ENCODE assay signal across 8 cellular contexts in the genomic region with DNA sequence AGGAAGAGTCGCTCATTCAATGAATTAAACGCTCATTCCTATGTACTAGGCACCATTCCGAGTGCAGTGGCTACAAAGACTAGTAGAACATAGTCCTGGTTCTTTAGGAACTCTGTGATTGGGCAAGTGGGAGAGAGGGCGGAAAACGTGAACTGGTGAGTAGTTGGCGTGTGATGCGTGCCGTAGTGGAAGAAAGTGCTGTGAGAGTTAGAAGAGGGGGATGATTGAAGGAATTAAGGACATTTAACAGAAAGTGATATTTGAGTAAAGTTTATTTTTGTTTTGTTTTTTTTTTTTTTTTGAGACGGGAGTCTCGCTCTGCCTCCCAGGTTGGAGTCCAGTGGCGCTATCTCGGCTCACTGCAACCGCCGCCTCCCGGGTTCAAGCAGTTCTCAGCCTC. TPM values are rescaled to one million over a fixed set of nuclear protein-coding genes. Genes with fewer than 3 reads are reported as not detected.
A peak's percentile ranks its signal among the peaks of the same experiment; 100 is the strongest.
DNase-seq lines count a peak whose midpoint lies in the region; ATAC-seq and TF ChIP-seq lines count a peak whose summit lies in the region.

No MANE protein-coding gene starts in this region.

- H3K36me3 Mint-ChIP-seq in central memory CD8-positive, alpha-beta T cell (ENCODE audit: insufficient read depth): peaks cover 9% of the 10 kb centered on the region

- H3K27me3 ChIP-seq in cardiac muscle cell: peaks cover 29% of the 10 kb centered on the region
- no peaks in the 10 kb centered on the region for H3K27me3 ChIP-seq in mesendoderm (ENCODE audit: insufficient read depth, low read length, poor library complexity)
- no peaks in the 10 kb centered on the region for H3K27me3 ChIP-seq in testis

- H2BK5ac ChIP-seq in mesendoderm (ENCODE audit: low read length): no peak overlapping the region

- H3K9ac ChIP-seq in mesendoderm (ENCODE audit: low read length): peak overlapping the region; percentile 64

- H3K36me3 ChIP-seq in cardiac muscle cell (no peaks in the 10 kb centered on the region), mesendoderm (ENCODE audit: control insufficient read depth, insufficient read depth, low read length) (no peaks in the 10 kb centered on the region), testis (ENCODE audit: low read depth, missing control alignments) (no peaks in the 10 kb centered on the region)

- ATAC-seq in Right ventricle myocardium inferior: no peak
- ATAC-seq in SK-N-SH treated with all-trans-retinoic acid at 6 μM for 48 hours: peak; percentile 68
- ATAC-seq in central memory CD8-positive, alpha-beta T cell (replicated peaks; ENCODE audit: extremely low read depth, poor library complexity, severe bottlenecking): peak; percentile 35
- ATAC-seq in GM18517 (IDR thresholded peaks at IDR 0.05; ENCODE audit: unreplicated experiment): no peak

- H3K4me3 Mint-ChIP-seq in central memory CD8-positive, alpha-beta T cell: peak overlapping the region; percentile 79

- peak overlapping the region; percentile 92 for H3K56ac ChIP-seq in mesendoderm (ENCODE audit: low read length)

- intact Hi-C loops in Right ventricle myocardium inferior (cut with DNase I) (no loop called here), testis (cut with DNase I; ENCODE audit: low total_unique reads) (no loop called here)

- H3K27ac ChIP-seq in cardiac muscle cell (peak overlapping the region; percentile 88), mesendoderm (ENCODE audit: low read depth, low read length) (no peak overlapping the region), testis (peak overlapping the region in 1 of 2 donors; percentile 79)

- no peak overlapping the region for H2AK5ac ChIP-seq in mesendoderm (ENCODE audit: low read length)

- H3K27me3 Mint-ChIP-seq in central memory CD8-positive, alpha-beta T cell: no peaks in the 10 kb centered on the region

- H3K4me1 Mint-ChIP-seq in central memory CD8-positive, alpha-beta T cell: peaks cover 29% of the 10 kb centered on the region

- H3K4me3 ChIP-seq in cardiac muscle cell: peak overlapping the region; percentile 65
- peak overlapping the region; percentile 57 for H3K4me3 ChIP-seq in mesendoderm (ENCODE audit: low read length)
- peak overlapping the region; percentile 73 to 86 for H3K4me3 ChIP-seq in testis

- H3K4me2 ChIP-seq in mesendoderm (ENCODE audit: low read length): peak overlapping the region; percentile 18

- TF ChIP-seq CTCF in cardiac muscle cell (IDR thresholded peaks at IDR 0.05; ENCODE audit: low read depth, low read length): no peak
- no peak for TF ChIP-seq CTCF in testis (IDR thresholded peaks at IDR 0.05)

- no peak overlapping the region for H3K18ac ChIP-seq in mesendoderm (ENCODE audit: low read length)

- H3K4me1 ChIP-seq in cardiac muscle cell (ENCODE audit: low read depth) (peaks cover 9% of the 10 kb centered on the region), mesendoderm (ENCODE audit: control insufficient read depth, low read depth, low read length) (no peaks in the 10 kb centered on the region), testis (peaks cover 10% of the 10 kb centered on the region)

- H3K79me1 ChIP-seq in mesendoderm (ENCODE audit: low read length): peaks cover 6% of the 10 kb centered on the region

- H3K23ac ChIP-seq in mesendoderm (ENCODE audit: low read length): no peak overlapping the region

- peaks cover 18% of the 10 kb centered on the region for H3K79me2 ChIP-seq in mesendoderm (ENCODE audit: control insufficient read depth, insufficient read depth, low read length)

- no peak for TF ChIP-seq POLR2A in testis (IDR thresholded peaks at IDR 0.05)

- H3K9me3 ChIP-seq in cardiac muscle cell (ENCODE audit: low read depth) (no peaks in the 10 kb centered on the region), testis (no peaks in the 10 kb centered on the region)

- no peaks in the 10 kb centered on the region for H3K9me3 Mint-ChIP-seq in central memory CD8-positive, alpha-beta T cell

- no peak overlapping the region for H4K8ac ChIP-seq in mesendoderm (ENCODE audit: low read depth, low read length)

- WGBS in mesendoderm (ENCODE audit: extremely low coverage, insufficient coverage, low lambda C conversion rate): no CpG with 5 or more reads among the region's 15 CpGs
- 13 to 18% methylated on average over 15 of the region's 15 CpGs for WGBS in testis, 2 donors

- H3K27ac Mint-ChIP-seq in central memory CD8-positive, alpha-beta T cell (ENCODE audit: low read depth): peak overlapping the region; percentile 97

- no peak overlapping the region for H2BK120ac ChIP-seq in mesendoderm (ENCODE audit: low read depth, low read length)

- DNase-seq in cardiac muscle cell (ENCODE audit: low read depth in 1 of 2, low spot score in 1 of 2): peak in 1 of 2 donors; percentile 56
- DNase-seq in Right ventricle myocardium inferior (ENCODE audit: missing footprints): no peak
- DNase-seq in central memory CD8-positive, alpha-beta T cell (ENCODE audit: low spot score in 2 of 2): no peak
- DNase-seq in mesendoderm: peak; percentile 48
- peak; percentile 36 for DNase-seq in testis
- DNase-seq in COLO668 (lab: John Stamatoyannopoulos, UW; ENCODE audit: unreplicated experiment): no peak

- no peak overlapping the region for H4K5ac ChIP-seq in mesendoderm (ENCODE audit: low read length)

- no peak overlapping the region for H3K4ac ChIP-seq in mesendoderm (ENCODE audit: low read depth, low read length)

- no peak overlapping the region for H2BK15ac ChIP-seq in mesendoderm (replicated peaks; ENCODE audit: low read depth)

TF ChIP-seq in SK-N-SH treated with all-trans-retinoic acid at 6 μM for 48 hours, 23 proteins besides CTCF, POLR2A, EP300 and RAD21 (continues in another document):
- TF ChIP-seq RARB (CRISPR knock-in tag; IDR thresholded peaks at IDR 0.05): no peak
- TF ChIP-seq, protein P1, sequence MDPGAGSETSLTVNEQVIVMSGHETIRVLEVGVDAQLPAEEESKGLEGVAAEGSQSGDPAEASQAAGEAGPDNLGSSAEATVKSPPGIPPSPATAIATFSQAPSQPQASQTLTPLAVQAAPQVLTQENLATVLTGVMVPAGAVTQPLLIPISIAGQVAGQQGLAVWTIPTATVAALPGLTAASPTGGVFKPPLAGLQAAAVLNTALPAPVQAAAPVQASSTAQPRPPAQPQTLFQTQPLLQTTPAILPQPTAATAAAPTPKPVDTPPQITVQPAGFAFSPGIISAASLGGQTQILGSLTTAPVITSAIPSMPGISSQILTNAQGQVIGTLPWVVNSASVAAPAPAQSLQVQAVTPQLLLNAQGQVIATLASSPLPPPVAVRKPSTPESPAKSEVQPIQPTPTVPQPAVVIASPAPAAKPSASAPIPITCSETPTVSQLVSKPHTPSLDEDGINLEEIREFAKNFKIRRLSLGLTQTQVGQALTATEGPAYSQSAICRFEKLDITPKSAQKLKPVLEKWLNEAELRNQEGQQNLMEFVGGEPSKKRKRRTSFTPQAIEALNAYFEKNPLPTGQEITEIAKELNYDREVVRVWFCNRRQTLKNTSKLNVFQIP (CRISPR knock-in tag; IDR thresholded peaks at IDR 0.05; ENCODE audit: borderline replicate concordance, low read depth): no peak
- TF ChIP-seq ISL1 (CRISPR knock-in tag; IDR thresholded peaks at IDR 0.05): no peak
- no peak for TF ChIP-seq PATZ1 (CRISPR knock-in tag; IDR thresholded peaks at IDR 0.05; ENCODE audit: borderline replicate concordance)

RNA-seq across cellular contexts. Expression of gene SLFN14, which starts 7.9 kb away (rescaled TPM):
- total RNA-seq in cardiac muscle cell (0.07 and 0.21 TPM in 2 replicates), Right ventricle myocardium inferior (not detected), testis (under 1 TPM; 0.37 to 0.55 TPM)
- polyA plus RNA-seq in cardiac muscle cell (0.12 and 0.89 TPM in 2 replicates), testis (ENCODE audit: insufficient read depth, low read depth, low replicate concordance) (0.30 TPM)
- polyA plus RNA-seq in mesendoderm (2013, experiment 1 of 2): not detected
- polyA plus RNA-seq in mesendoderm (2013, experiment 2 of 2): not detected

RNA-seq across cellular contexts. Expression of gene PEX12, which starts 9.8 kb away (rescaled TPM):
- 8.3 and 8.6 TPM in 2 replicates for total RNA-seq in cardiac muscle cell
- 6.1 and 9.7 TPM in 2 replicates for polyA plus RNA-seq in cardiac muscle cell
- total RNA-seq in Right ventricle myocardium inferior: 7.0 TPM
- polyA plus RNA-seq in mesendoderm (2013, experiment 1 of 2): 3.1 TPM
- polyA plus RNA-seq in mesendoderm (2013, experiment 2 of 2): 2.9 TPM
- 10 to 100 TPM; 13.6 to 17.3 TPM for total RNA-seq in testis
- polyA plus RNA-seq in testis (ENCODE audit: insufficient read depth, low read depth, low replicate concordance): 15.1 TPM

RNA-seq across cellular contexts. Expression of gene AP2B1, which starts 18.6 kb away (rescaled TPM):
- total RNA-seq in cardiac muscle cell (83.5 and 90.9 TPM in 2 replicates), Right ventricle myocardium inferior (117 TPM), testis (100 to 1,000 TPM; 132 to 147 TPM)
- polyA plus RNA-seq in cardiac muscle cell (54.7 and 89.2 TPM in 2 replicates), testis (ENCODE audit: insufficient read depth, low read depth, low replicate concordance) (310 TPM)
- polyA plus RNA-seq in mesendoderm (2013, experiment 1 of 2): 92.8 TPM
- 92.2 TPM for polyA plus RNA-seq in mesendoderm (2013, experiment 2 of 2)

RNA-seq across cellular contexts. Expression of gene SLFN12L, which starts 31.1 kb away (rescaled TPM):
- total RNA-seq in cardiac muscle cell (not detected in 2 replicates), Right ventricle myocardium inferior (0.32 TPM), testis (1 to 10 TPM; 1.0 to 1.4 TPM)
- polyA plus RNA-seq in cardiac muscle cell (not detected in 2 replicates), testis (ENCODE audit: insufficient read depth, low read depth, low replicate concordance) (0.69 TPM)
- not detected for polyA plus RNA-seq in mesendoderm (2013, experiment 1 of 2)
- polyA plus RNA-seq in mesendoderm (2013, experiment 2 of 2): not detected

Comparison
In these comparisons a context has a peak if more than half of its experiments do, and no peak if none do; other contexts are left out.
1. DNase-seq: peak in mesendoderm (single experiment) and testis (single experiment); none in Right ventricle myocardium inferior (single experiment), central memory CD8-positive, alpha-beta T cell (0 of 2) and COLO668 (single experiment).
2. ATAC-seq: peak in SK-N-SH treated with all-trans-retinoic acid at 6 μM for 48 hours (single experiment) and central memory CD8-positive, alpha-beta T cell (single experiment); none in Right ventricle myocardium inferior (single experiment) and GM18517 (single experiment).
3. Peak in every context shown above with its lines, with median percentiles within 50 percentile points of each other: H3K4me3 ChIP-seq.